In genomic region chr5:113232667-113233066, GRCh38 we compare ENCODE assay signal across 19 cellular contexts.
DNase-seq lines count a peak whose midpoint lies in the region; ATAC-seq and TF ChIP-seq lines count a peak whose summit lies in the region.
"Had no signal": no experiment of that assay in that cellular context is flagged by ENCODE, and none has a peak within 500 bp of the region (broad histone marks: within the 10 kb centered on the region; RNA-seq: fewer than 3 reads in every experiment).

No MANE protein-coding gene starts in this region.

- no peaks in the 10 kb centered on the region for H3K36me3 Mint-ChIP-seq in activated T-helper 2 cell treated with anti-CD3 and anti-CD28 coated beads, Interferon-gamma antibody, Interleukin-2, Interleukin-4, amounts not matched to agents 10 μg/mL and 5 μg/mL and 100 μg/mL, durations not matched to agents 14 hours and 24 hours and 36 hours (ENCODE audit: low read depth)
- H3K36me3 Mint-ChIP-seq: brain had no signal

- no peaks in the 10 kb centered on the region for H3K9me3 Mint-ChIP-seq in activated T-helper 2 cell treated with anti-CD3 and anti-CD28 coated beads, Interferon-gamma antibody, Interleukin-2, Interleukin-4, amounts not matched to agents 10 μg/mL and 5 μg/mL and 100 μg/mL, durations not matched to agents 14 hours and 24 hours and 36 hours
- H3K9me3 Mint-ChIP-seq: activated CD8-positive, alpha-beta T cell treated with anti-CD3 and anti-CD28 coated beads for 36 hours; brain; naive thymus-derived CD8-positive, alpha-beta T cell had no signal

- TF ChIP-seq POLR2A in heart left ventricle (IDR thresholded peaks at IDR 0.05) = no peak

- H3K27ac Mint-ChIP-seq in activated T-helper 2 cell treated with anti-CD3 and anti-CD28 coated beads, Interferon-gamma antibody, Interleukin-2, Interleukin-4, amounts not matched to agents 10 μg/mL and 5 μg/mL and 100 μg/mL, durations not matched to agents 14 hours and 24 hours and 36 hours = no peak overlapping the region
- H3K27ac Mint-ChIP-seq: activated CD8-positive, alpha-beta T cell treated with anti-CD3 and anti-CD28 coated beads for 36 hours; naive thymus-derived CD8-positive, alpha-beta T cell had no signal

- peak overlapping the region; percentile 96 for H3K27ac ChIP-seq in WERI-Rb-1
- H3K27ac ChIP-seq in heart left ventricle = peak overlapping the region in 3 of 12 donors; percentile 13 to 45 (median 18)
- peak overlapping the region in 12 of 21 experiments; percentile 15 to 71 (median 54) for H3K27ac ChIP-seq in skin epidermis

- TF ChIP-seq CTCF in WERI-Rb-1 (IDR thresholded peaks at IDR 0.05; ENCODE audit: low read depth, low read length) (no peak), heart left ventricle (IDR thresholded peaks at IDR 0.05) (no peak)

- peaks cover 6 to 66% (median 33%) of the 10 kb centered on the region in 12 donors for H3K4me1 ChIP-seq in heart left ventricle

- WGBS in heart left ventricle, 4 donors = 34 to 39% (median 35%) methylated on average over 2 of the region's 2 CpGs

- H3K36me3 ChIP-seq in WERI-Rb-1 (peaks cover 36% of the 10 kb centered on the region), heart left ventricle (no peaks in the 10 kb centered on the region)
- H3K36me3 ChIP-seq: SJCRH30 had no signal

- peak; percentile 79 to 81 (median 80) for ATAC-seq in heart left ventricle
- no peak for ATAC-seq in HG03521 (IDR thresholded peaks at IDR 0.05; ENCODE audit: unreplicated experiment)
- ATAC-seq: activated CD8-positive, alpha-beta T cell treated with anti-CD3 and anti-CD28 coated beads for 36 hours; naive thymus-derived CD8-positive, alpha-beta T cell; stimulated activated naive CD8-positive, alpha-beta T cell treated with anti-CD3 and anti-CD28 coated beads, Interleukin-15, Interleukin-2, amounts not matched to agents 100 U/mL and 50 U/mL, for 24 hours had no signal

- peaks cover 2% of the 10 kb centered on the region for H3K4me1 Mint-ChIP-seq in activated T-helper 2 cell treated with anti-CD3 and anti-CD28 coated beads, Interferon-gamma antibody, Interleukin-2, Interleukin-4, amounts not matched to agents 10 μg/mL and 5 μg/mL and 100 μg/mL, durations not matched to agents 14 hours and 24 hours and 36 hours (ENCODE audit: low read depth)

- H3K4me3 ChIP-seq in WERI-Rb-1 (ENCODE audit: low read depth, low read length) = no peak overlapping the region; the same call in 1 of the 2 replicates
- H3K4me3 ChIP-seq in heart left ventricle = no peak overlapping the region
- no peak overlapping the region for H3K4me3 ChIP-seq in skin epidermis
- H3K4me3 ChIP-seq: SJCRH30 had no signal

- intact Hi-C loops in heart left ventricle (cut with DNase I) = no loop called here
- intact Hi-C loops in activated T-helper 2 cell treated with anti-CD3 and anti-CD28 coated beads, Interferon-gamma antibody, Interleukin-2, Interleukin-4, amounts not matched to agents 10 μg/mL and 5 μg/mL and 100 μg/mL, durations not matched to agents 14 hours and 24 hours and 36 hours (cut with micrococcal nuclease) = loop anchor here (5.0 kb wide), 1 partner anchor 235 kb away; no protein-coding TSS in a partner anchor

- H3K4me3 Mint-ChIP-seq in activated T-helper 2 cell treated with anti-CD3 and anti-CD28 coated beads, Interferon-gamma antibody, Interleukin-2, Interleukin-4, amounts not matched to agents 10 μg/mL and 5 μg/mL and 100 μg/mL, durations not matched to agents 14 hours and 24 hours and 36 hours (ENCODE audit: low read depth) = no peak overlapping the region
- H3K4me3 Mint-ChIP-seq: activated CD8-positive, alpha-beta T cell treated with anti-CD3 and anti-CD28 coated beads for 36 hours; brain; naive thymus-derived CD8-positive, alpha-beta T cell had no signal

- DNase-seq in NCI-H2171 treated with DMSO at 0.1 percent for 48 hours (lab: John Stamatoyannopoulos, UW) (peak; percentile 69), WERI-Rb-1 (peak; percentile 66), heart left ventricle (peak in 4 of 5 donors; percentile 33 to 65 (median 45)), COR-L47 (lab: John Stamatoyannopoulos, UW) (no peak)
- no peak for DNase-seq in stimulated activated CD4-positive, alpha-beta T cell treated with anti-CD3 and anti-CD28 coated beads, Interleukin-4, amount 100 ng/mL, for 4 hours
- DNase-seq in activated T-helper 2 cell treated with anti-CD3 and anti-CD28 coated beads, Interferon-gamma antibody, Interleukin-2, Interleukin-4, amounts not matched to agents 10 μg/mL and 5 μg/mL and 100 μg/mL, durations not matched to agents 14 hours and 24 hours and 36 hours (ENCODE audit: low spot score) = no peak
- DNase-seq: activated CD8-positive, alpha-beta T cell treated with anti-CD3 and anti-CD28 coated beads for 36 hours; effector CD4-positive, alpha-beta T cell; EL; glutamatergic neuron; naive thymus-derived CD8-positive, alpha-beta T cell; NCI-H1417; NCI-H526 treated with DMSO at 0.1 percent for 48 hours; retina; stimulated activated naive CD8-positive, alpha-beta T cell treated with anti-CD3 and anti-CD28 coated beads, Interleukin-15, Interleukin-2, amounts not matched to agents 100 U/mL and 50 U/mL, for 24 hours had no signal

- no peaks in the 10 kb centered on the region for H3K9me3 ChIP-seq in WERI-Rb-1 (ENCODE audit: severe bottlenecking)
- H3K9me3 ChIP-seq in heart left ventricle = no peaks in the 10 kb centered on the region
- H3K9me3 ChIP-seq: SJCRH30 had no signal

- H3K27me3 Mint-ChIP-seq in activated T-helper 2 cell treated with anti-CD3 and anti-CD28 coated beads, Interferon-gamma antibody, Interleukin-2, Interleukin-4, amounts not matched to agents 10 μg/mL and 5 μg/mL and 100 μg/mL, durations not matched to agents 14 hours and 24 hours and 36 hours (ENCODE audit: low read depth) = peaks cover 50% of the 10 kb centered on the region
- H3K27me3 Mint-ChIP-seq: activated CD8-positive, alpha-beta T cell treated with anti-CD3 and anti-CD28 coated beads for 36 hours had no signal

- no peaks in the 10 kb centered on the region for H3K27me3 ChIP-seq in WERI-Rb-1 (ENCODE audit: insufficient read depth, low read depth, severe bottlenecking)
- H3K27me3 ChIP-seq in heart left ventricle = no peaks in the 10 kb centered on the region
- H3K27me3 ChIP-seq: SJCRH30 had no signal

Comparison
In these comparisons a context has a peak if more than half of its experiments do, and no peak if none do; other contexts are left out.
1. DNase-seq: peak in NCI-H2171 treated with DMSO at 0.1 percent for 48 hours (single experiment), WERI-Rb-1 (single experiment) and heart left ventricle (4 of 5); none in COR-L47 (single experiment), stimulated activated CD4-positive, alpha-beta T cell treated with anti-CD3 and anti-CD28 coated beads, Interleukin-4, amount 100 ng/mL, for 4 hours (0 of 2) and activated T-helper 2 cell treated with anti-CD3 and anti-CD28 coated beads, Interferon-gamma antibody, Interleukin-2, Interleukin-4, amounts not matched to agents 10 μg/mL and 5 μg/mL and 100 μg/mL, durations not matched to agents 14 hours and 24 hours and 36 hours (single experiment).